Comparison of ENCODE assay signal across 22 cellular contexts in the genomic region with DNA sequence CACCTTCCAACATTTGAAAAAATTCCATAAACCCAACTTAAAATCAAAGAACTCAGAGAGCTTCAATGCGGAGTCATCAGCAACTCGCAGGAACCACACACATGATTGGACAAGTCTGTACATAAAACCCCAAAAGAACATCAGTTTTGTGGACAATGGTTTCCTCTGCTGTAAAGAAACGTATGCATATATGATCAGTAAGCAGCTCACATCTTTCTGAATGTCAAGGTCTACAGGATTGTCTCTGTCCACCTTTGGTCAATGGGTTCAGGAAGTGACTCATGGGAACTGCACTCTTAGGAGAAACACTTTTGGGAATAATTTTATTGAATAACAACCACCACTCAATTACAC. TPM values are rescaled to one million over a fixed set of nuclear protein-coding genes. Genes with fewer than 3 reads are reported as not detected.
DNase-seq lines count a peak whose midpoint lies in the region; ATAC-seq and TF ChIP-seq lines count a peak whose summit lies in the region.
"Had no signal": no experiment of that assay in that cellular context is flagged by ENCODE, and none has a peak within 500 bp of the region (broad histone marks: within the 10 kb centered on the region; RNA-seq: fewer than 3 reads in every experiment).

No MANE protein-coding gene starts in this region.

- H3K27me3 ChIP-seq in body of pancreas (no peaks in the 10 kb centered on the region), foreskin keratinocyte (no peaks in the 10 kb centered on the region), endodermal cell (ENCODE audit: control insufficient read depth, insufficient read depth, low read length, poor library complexity, severe bottlenecking) (no peaks in the 10 kb centered on the region)
- H3K27me3 ChIP-seq: BLaER1 treated with 17β-estradiol and CSF1 and Interleukin-3, amounts not matched to agents 10 nM and 100 nM had no signal

- H3K9ac ChIP-seq in endodermal cell (ENCODE audit: extremely low read depth, low read length, poor library complexity, severe bottlenecking), result no peak overlapping the region
- H3K9ac ChIP-seq: BLaER1 treated with 17β-estradiol and CSF1 and Interleukin-3, amounts not matched to agents 10 nM and 100 nM had no signal

- H3K9me3 ChIP-seq in body of pancreas, result no peaks in the 10 kb centered on the region
- no peaks in the 10 kb centered on the region for H3K9me3 ChIP-seq in endodermal cell (ENCODE audit: control insufficient read depth, low read length)
- H3K9me3 ChIP-seq: BLaER1 treated with 17β-estradiol and CSF1 and Interleukin-3, amounts not matched to agents 10 nM and 100 nM had no signal

- peak overlapping the region; percentile 48 for H3K27ac Mint-ChIP-seq in activated T-cell treated with anti-CD3 and anti-CD28 coated beads, Interleukin-2, amount 50 U/mL, for 24 hours
- no peak overlapping the region for H3K27ac Mint-ChIP-seq in activated T-cell treated with anti-CD3 and anti-CD28 coated beads, Interleukin-2, amount 50 U/mL, for 72 hours
- H3K27ac Mint-ChIP-seq in Calu3 (ENCODE audit: unreplicated experiment) (no peak overlapping the region), endodermal cell (no peak overlapping the region)

- no peak for DNase-seq in activated T-cell treated with anti-CD3 and anti-CD28 coated beads, Interleukin-2, amount 50 U/mL, for 24 hours
- DNase-seq in activated T-cell treated with anti-CD3 and anti-CD28 coated beads, Interleukin-2, amount 50 U/mL, for 72 hours, result no peak
- DNase-seq in Calu3, result no peak
- DNase-seq in body of pancreas, result no peak
- DNase-seq in foreskin keratinocyte, result peak; percentile 64 to 80
- no peak for DNase-seq in NCI-H1105 (lab: John Stamatoyannopoulos, UW)
- no peak for DNase-seq in endodermal cell
- no peak for DNase-seq in NCI-H2081 (lab: John Stamatoyannopoulos, UW)
- DNase-seq: 8988T; CD8-positive, alpha-beta T cell; GOT3; HCEC 1CT; KBM-7; NCI-H1105 treated with DMSO at 0.1 percent for 48 hours; NCI-H2081 treated with DMSO at 0.1 percent for 48 hours; NCI-H2171 treated with DMSO at 0.1 percent for 48 hours; NCI-H524 treated with DMSO at 0.1 percent for 48 hours; NCI-H82; SHP77 had no signal

- no peak overlapping the region for H3K4me3 ChIP-seq in body of pancreas
- no peak overlapping the region for H3K4me3 ChIP-seq in endodermal cell (ENCODE audit: low read length)
- H3K4me3 ChIP-seq: BLaER1 treated with 17β-estradiol and CSF1 and Interleukin-3, amounts not matched to agents 10 nM and 100 nM had no signal

- intact Hi-C loops in Calu3 (cut with micrococcal nuclease; ENCODE audit: unreplicated experiment) (no loop called here), body of pancreas (cut with DNase I) (no loop called here)

- ATAC-seq in activated T-cell treated with anti-CD3 and anti-CD28 coated beads, Interleukin-2, amount 50 U/mL, for 72 hours (replicated peaks in 1 of 2), result no peak
- ATAC-seq in body of pancreas, result no peak
- ATAC-seq in foreskin keratinocyte, result peak; percentile 77
- ATAC-seq: CD8-positive, alpha-beta T cell; HepG2 had no signal

- no peak overlapping the region for H3K4me3 Mint-ChIP-seq in activated T-cell treated with anti-CD3 and anti-CD28 coated beads, Interleukin-2, amount 50 U/mL, for 24 hours
- H3K4me3 Mint-ChIP-seq in activated T-cell treated with anti-CD3 and anti-CD28 coated beads, Interleukin-2, amount 50 U/mL, for 72 hours, result no peak overlapping the region
- no peak overlapping the region for H3K4me3 Mint-ChIP-seq in Calu3 (ENCODE audit: low read depth, unreplicated experiment)
- no peak overlapping the region for H3K4me3 Mint-ChIP-seq in endodermal cell
- H3K4me3 Mint-ChIP-seq: CD8-positive, alpha-beta T cell had no signal

- peak in 1 of 3 donors; percentile 26 for TF ChIP-seq POLR2A in body of pancreas (IDR thresholded peaks at IDR 0.05)

- BruUV-seq in Calu3 (replicated peaks; lab: Mats Ljungman, UMichigan), result TSS peak; percentile 12

- TF ChIP-seq CTCF in Calu3 (IDR thresholded peaks at IDR 0.05; ENCODE audit: unreplicated experiment) (no peak), body of pancreas (IDR thresholded peaks at IDR 0.05) (no peak), foreskin keratinocyte (conservative IDR thresholded peaks at IDR 0.05) (peak; percentile 17), endodermal cell (conservative IDR thresholded peaks at IDR 0.05) (no peak)

- H3K27ac ChIP-seq in body of pancreas (peak overlapping the region; percentile 68 to 84 (median 76)), foreskin keratinocyte (peak overlapping the region; percentile 21), endodermal cell (ENCODE audit: low read depth, low read length) (no peak overlapping the region)
- H3K27ac ChIP-seq: BLaER1 treated with 17β-estradiol and CSF1 and Interleukin-3, amounts not matched to agents 10 nM and 100 nM; HL-60 had no signal

- CTCF ChIA-PET in Calu3 (lab: Charles Lee), result no interaction called here

- no peaks in the 10 kb centered on the region for H3K27me3 Mint-ChIP-seq in activated T-cell treated with anti-CD3 and anti-CD28 coated beads, Interleukin-2, amount 50 U/mL, for 24 hours
- H3K27me3 Mint-ChIP-seq in activated T-cell treated with anti-CD3 and anti-CD28 coated beads, Interleukin-2, amount 50 U/mL, for 72 hours (ENCODE audit: low read depth), result no peaks in the 10 kb centered on the region
- H3K27me3 Mint-ChIP-seq in Calu3 (ENCODE audit: unreplicated experiment) (no peaks in the 10 kb centered on the region), endodermal cell (ENCODE audit: insufficient read depth) (no peaks in the 10 kb centered on the region)

- peaks cover 62% of the 10 kb centered on the region for H3K36me3 Mint-ChIP-seq in activated T-cell treated with anti-CD3 and anti-CD28 coated beads, Interleukin-2, amount 50 U/mL, for 24 hours (ENCODE audit: low read depth)
- H3K36me3 Mint-ChIP-seq in activated T-cell treated with anti-CD3 and anti-CD28 coated beads, Interleukin-2, amount 50 U/mL, for 72 hours (ENCODE audit: insufficient read depth in 2 of 2), result peaks cover 2 to 4% of the 10 kb centered on the region in 2 donors
- H3K36me3 Mint-ChIP-seq in Calu3 (ENCODE audit: insufficient read depth, unreplicated experiment) (peaks cover 5% of the 10 kb centered on the region), endodermal cell (ENCODE audit: low read depth) (peaks cover 7% of the 10 kb centered on the region)

- H3K4me1 Mint-ChIP-seq in activated T-cell treated with anti-CD3 and anti-CD28 coated beads, Interleukin-2, amount 50 U/mL, for 24 hours (ENCODE audit: low read depth), result no peaks in the 10 kb centered on the region
- H3K4me1 Mint-ChIP-seq in activated T-cell treated with anti-CD3 and anti-CD28 coated beads, Interleukin-2, amount 50 U/mL, for 72 hours (ENCODE audit: low read depth), result no peaks in the 10 kb centered on the region
- no peaks in the 10 kb centered on the region for H3K4me1 Mint-ChIP-seq in Calu3 (ENCODE audit: low read depth, unreplicated experiment)
- H3K4me1 Mint-ChIP-seq in endodermal cell, result peaks cover 11% of the 10 kb centered on the region

- 28 to 33% methylated on average over 3 of the region's 3 CpGs for WGBS in body of pancreas, 2 donors
- 84 to 87% methylated on average over 3 of the region's 3 CpGs for WGBS in endodermal cell (ENCODE audit: insufficient coverage in 1 of 2, insufficient read length in 1 of 2), 2 experiments

- H3K36me3 ChIP-seq in body of pancreas (replicated peaks in 1 of 2; ENCODE audit: insufficient read depth in 1 of 2, low read depth in 2 of 2), result peaks cover 0 to 1% of the 10 kb centered on the region in 2 donors
- H3K36me3 ChIP-seq in endodermal cell (ENCODE audit: control insufficient read depth, insufficient read depth, low read length), result no peaks in the 10 kb centered on the region
- H3K36me3 ChIP-seq: BLaER1 treated with 17β-estradiol and CSF1 and Interleukin-3, amounts not matched to agents 10 nM and 100 nM had no signal

- H3K9me3 Mint-ChIP-seq in activated T-cell treated with anti-CD3 and anti-CD28 coated beads, Interleukin-2, amount 50 U/mL, for 24 hours, result no peaks in the 10 kb centered on the region
- H3K9me3 Mint-ChIP-seq in activated T-cell treated with anti-CD3 and anti-CD28 coated beads, Interleukin-2, amount 50 U/mL, for 72 hours, result no peaks in the 10 kb centered on the region
- H3K9me3 Mint-ChIP-seq in Calu3 (ENCODE audit: low read depth, unreplicated experiment), result no peaks in the 10 kb centered on the region
- H3K9me3 Mint-ChIP-seq in endodermal cell, result no peaks in the 10 kb centered on the region
- H3K9me3 Mint-ChIP-seq: CD8-positive, alpha-beta T cell had no signal

- peaks cover 50% of the 10 kb centered on the region for H3K4me1 ChIP-seq in body of pancreas
- H3K4me1 ChIP-seq in foreskin keratinocyte, result peaks cover 6% of the 10 kb centered on the region
- peaks cover 9% of the 10 kb centered on the region for H3K4me1 ChIP-seq in endodermal cell (ENCODE audit: control insufficient read depth, insufficient read depth, low read length)
- H3K4me1 ChIP-seq: BLaER1 treated with 17β-estradiol and CSF1 and Interleukin-3, amounts not matched to agents 10 nM and 100 nM had no signal

RNA-seq across cellular contexts. Expression of a gene that starts 27.1 kb away (rescaled TPM):
- total RNA-seq in activated T-cell treated with anti-CD3 and anti-CD28 coated beads, Interleukin-2, amount 50 U/mL, for 72 hours, result 1 to 10 TPM; 1.5 to 1.8 TPM
- total RNA-seq in Calu3 (2022), result 0.76 and 1.1 TPM in 2 replicates
- total RNA-seq in body of pancreas, result 10 to 100 TPM; 10.5 to 17.9 TPM
- 53.8 and 58.4 TPM in 2 replicates for total RNA-seq in foreskin keratinocyte
- polyA plus RNA-seq in foreskin keratinocyte, result 24.2 and 24.6 TPM in 2 replicates
- 1 to 10 TPM; 1.5 to 2.2 TPM for total RNA-seq in endodermal cell
- polyA plus RNA-seq in endodermal cell (2013, experiment 1 of 2), result 4.6 TPM
- polyA plus RNA-seq in endodermal cell (2013, experiment 2 of 2), result 3.9 TPM
- total RNA-seq: HepG2 had no signal
- polyA plus RNA-seq: HepG2 had no signal

Comparison
In these comparisons a context has a peak if more than half of its experiments do, and no peak if none do; other contexts are left out.
1. DNase-seq: peak in foreskin keratinocyte (2 of 2); none in activated T-cell treated with anti-CD3 and anti-CD28 coated beads, Interleukin-2, amount 50 U/mL, for 24 hours (single experiment), activated T-cell treated with anti-CD3 and anti-CD28 coated beads, Interleukin-2, amount 50 U/mL, for 72 hours (0 of 2), Calu3 (single experiment), body of pancreas (0 of 4), NCI-H1105 (single experiment), endodermal cell (single experiment) and NCI-H2081 (0 of 2).